8 cellular contexts compared by ENCODE assay signal in genomic region chr6:42984924-42985475, GRCh38. TPM values are rescaled to one million over a fixed set of nuclear protein-coding genes. Genes with fewer than 3 reads are reported as not detected.
DNase-seq lines count a peak whose midpoint lies in the region; ATAC-seq and TF ChIP-seq lines count a peak whose summit lies in the region.

No MANE protein-coding gene starts in this region.

- H3K4me3 ChIP-seq in PC-3 (ENCODE audit: low read length) (peak overlapping the region; percentile 82), choroid plexus epithelial cell (ENCODE audit: low read depth, low read length) (peak overlapping the region; percentile 87), aorta (ENCODE audit: low read length in 2 of 2) (peak overlapping the region; percentile 65 to 68)

- H3K36me3 Mint-ChIP-seq in mesothelial cell of epicardium: peaks cover 7% of the 10 kb centered on the region

- H3K79me2 ChIP-seq in PC-3 (ENCODE audit: low read length): peaks cover 30% of the 10 kb centered on the region

- peak overlapping the region; percentile 77 for H2AFZ ChIP-seq in PC-3 (ENCODE audit: low read length)

- TSS peak; percentile 24 for BruUV-seq in PC-3 (replicated peaks; lab: Mats Ljungman, UMichigan)

- no peaks in the 10 kb centered on the region for H3K27me3 ChIP-seq in PC-3 (ENCODE audit: low read length)
- no peaks in the 10 kb centered on the region for H3K27me3 ChIP-seq in aorta (ENCODE audit: control insufficient read depth in 1 of 2, insufficient read depth in 2 of 2, low read length in 1 of 2)

- in situ Hi-C loops in G401 (cut with HindIII; ENCODE audit: low sequenced_read_pairs): no loop called here

- H3K9me3 ChIP-seq in PC-3 (ENCODE audit: low read length) (no peaks in the 10 kb centered on the region), aorta (ENCODE audit: control insufficient read depth, low read length) (no peaks in the 10 kb centered on the region)

- 10% methylated on average over 12 to 13 of the region's 13 CpGs for WGBS in aorta, 2 donors

- peak overlapping the region; percentile 82 for H3K9ac ChIP-seq in PC-3 (ENCODE audit: low read length)

- intact Hi-C loops in PC-3 (cut with micrococcal nuclease): loop anchor here (2.0 to 5.0 kb wide), 2 partner anchors 30 to 83 kb away; partner anchors contain the start of gene KLHDC3
- intact Hi-C loops in aorta (cut with DNase I): no loop called here

- H3K4me1 Mint-ChIP-seq in mesothelial cell of epicardium: peaks cover 27% of the 10 kb centered on the region

- H3K27ac Mint-ChIP-seq in mesothelial cell of epicardium: peak overlapping the region; percentile 89

- no peaks in the 10 kb centered on the region for H3K27me3 Mint-ChIP-seq in mesothelial cell of epicardium (ENCODE audit: low read depth)

- TF ChIP-seq CTCF in PC-3 (conservative IDR thresholded peaks at IDR 0.05; ENCODE audit: low read depth, low read length): no peak
- TF ChIP-seq CTCF in choroid plexus epithelial cell (conservative IDR thresholded peaks at IDR 0.05; ENCODE audit: low read depth, low read length): no peak
- no peak for TF ChIP-seq CTCF in mesothelial cell of epicardium (IDR thresholded peaks at IDR 0.05; ENCODE audit: unreplicated experiment)

- H4K20me1 ChIP-seq in PC-3 (ENCODE audit: low read length): no peaks in the 10 kb centered on the region

- no peaks in the 10 kb centered on the region for H3K9me2 ChIP-seq in PC-3 (replicated peaks; ENCODE audit: low read length)

- H3K4me2 ChIP-seq in PC-3 (ENCODE audit: low read length): peak overlapping the region; percentile 83

- no peaks in the 10 kb centered on the region for H3K9me3 Mint-ChIP-seq in mesothelial cell of epicardium

- ATAC-seq in PC-3 (no peak), aorta (ENCODE audit: low FRiP score) (no peak), GM21526 (IDR thresholded peaks at IDR 0.05; ENCODE audit: low FRiP score, unreplicated experiment) (no peak), HG03565 (IDR thresholded peaks at IDR 0.05; ENCODE audit: unreplicated experiment) (no peak)

- POLR2A ChIA-PET in PC-3 (lab: Charles Lee; ENCODE audit: unreplicated experiment): interaction anchor here (1.0 to 1.1 kb wide), 2 partner anchors 56 to 202 kb away, joined by 3 to 4 read pairs; partner anchors contain the start of gene CNPY3

- DNase-seq in G401 (ENCODE audit: low spot score): peak; percentile 27
- DNase-seq in PC-3: peak; percentile 30
- peak; percentile 29 for DNase-seq in choroid plexus epithelial cell (ENCODE audit: low read depth)
- no peak for DNase-seq in mesothelial cell of epicardium (ENCODE audit: low spot score in 2 of 2, unreplicated experiment in 2 of 2)
- no peak for DNase-seq in aorta
- DNase-seq in COLO668 (lab: John Stamatoyannopoulos, UW; ENCODE audit: unreplicated experiment): no peak

- H3K4me3 Mint-ChIP-seq in mesothelial cell of epicardium: peak overlapping the region; percentile 84

- no peak overlapping the region for H3K27ac ChIP-seq in PC-3 (ENCODE audit: low read length)
- H3K27ac ChIP-seq in aorta (ENCODE audit: low read depth in 1 of 2, low read length in 2 of 2): peak overlapping the region in 1 of 2 donors; percentile 70

- no peaks in the 10 kb centered on the region for H3F3A ChIP-seq in PC-3 (ENCODE audit: low read length, unreplicated experiment)

- peaks cover 25% of the 10 kb centered on the region for H3K4me1 ChIP-seq in PC-3 (ENCODE audit: insufficient read depth, low read length)
- H3K4me1 ChIP-seq in aorta (ENCODE audit: control insufficient read depth in 1 of 2, insufficient read depth in 2 of 2, low read length in 2 of 2): no peaks in the 10 kb centered on the region

- CTCF ChIA-PET in PC-3 (lab: Charles Lee): no interaction called here

- H3K36me3 ChIP-seq in PC-3 (ENCODE audit: low read depth, low read length): peaks cover 7% of the 10 kb centered on the region
- peaks cover 0 to 2% of the 10 kb centered on the region in 2 donors for H3K36me3 ChIP-seq in aorta (ENCODE audit: control insufficient read depth in 1 of 2, insufficient read depth in 2 of 2, low read length in 1 of 2)

RNA-seq across cellular contexts. Expression of gene PPP2R5D, which starts 0.6 kb away (rescaled TPM):
- 64.8 and 71.0 TPM in 2 replicates for total RNA-seq in G401 (2014; rRNA removed; shearing (Covaris generic))
- 54.1 and 55.6 TPM in 2 replicates for total RNA-seq in PC-3 (2014; rRNA removed)
- 45.1 to 46.3 TPM (median 46.2 TPM) in 3 replicates for total RNA-seq in mesothelial cell of epicardium
- 10 to 100 TPM; 22.9 to 31.7 TPM for total RNA-seq in aorta
- 10 to 100 TPM; 20.3 to 31.5 TPM for polyA plus RNA-seq in aorta

RNA-seq across cellular contexts. Expression of gene PEX6, which starts 6.0 kb away (rescaled TPM):
- 14.1 and 19.2 TPM in 2 replicates for total RNA-seq in G401 (2014; rRNA removed; shearing (Covaris generic))
- 35.9 and 40.8 TPM in 2 replicates for total RNA-seq in PC-3 (2014; rRNA removed)
- total RNA-seq in mesothelial cell of epicardium: 31.2 to 32.9 TPM (median 32.3 TPM) in 3 replicates
- 10 to 100 TPM; 11.7 to 16.1 TPM for total RNA-seq in aorta
- polyA plus RNA-seq in aorta: 10 to 100 TPM; 13.8 to 22.0 TPM

RNA-seq across cellular contexts. Expression of gene GNMT, which starts 24.4 kb away (rescaled TPM):
- 0.75 TPM in 1 of 2 replicates, not detected in the other for total RNA-seq in G401 (2014; rRNA removed; shearing (Covaris generic))
- 0.47 and 1.2 TPM in 2 replicates for total RNA-seq in PC-3 (2014; rRNA removed)
- 1.2 to 1.7 TPM (median 1.4 TPM) in 3 replicates for total RNA-seq in mesothelial cell of epicardium
- 1 to 10 TPM in 1 of 2 donors, under 1 TPM in 1; 0.88 to 1.2 TPM for total RNA-seq in aorta
- polyA plus RNA-seq in aorta: 1 to 10 TPM in 1 of 2 donors, not detected in 1; 1.2 TPM

RNA-seq across cellular contexts. Expression of gene MEA1, which starts 28.7 kb away (rescaled TPM):
- total RNA-seq in G401 (2014; rRNA removed; shearing (Covaris generic)): 77.0 and 78.3 TPM in 2 replicates
- total RNA-seq in PC-3 (2014; rRNA removed): 131 and 146 TPM in 2 replicates
- 56.3 to 64.2 TPM (median 60.1 TPM) in 3 replicates for total RNA-seq in mesothelial cell of epicardium
- total RNA-seq in aorta: 10 to 100 TPM; 44.5 to 44.6 TPM
- polyA plus RNA-seq in aorta: 100 to 1,000 TPM in 1 of 2 donors, 10 to 100 TPM in 1; 93.5 to 110 TPM

RNA-seq across cellular contexts. Expression of gene KLHDC3, which starts 29.0 kb away (rescaled TPM):
- 131 and 136 TPM in 2 replicates for total RNA-seq in G401 (2014; rRNA removed; shearing (Covaris generic))
- total RNA-seq in PC-3 (2014; rRNA removed): 68.9 and 76.0 TPM in 2 replicates
- total RNA-seq in mesothelial cell of epicardium: 88.3 to 97.3 TPM (median 95.1 TPM) in 3 replicates
- 10 to 100 TPM; 55.7 to 61.7 TPM for total RNA-seq in aorta
- 10 to 100 TPM; 74.6 to 95.9 TPM for polyA plus RNA-seq in aorta

Comparison
In these comparisons a context has a peak if more than half of its experiments do, and no peak if none do; other contexts are left out.
1. DNase-seq: peak in G401 (single experiment), PC-3 (single experiment) and choroid plexus epithelial cell (single experiment); none in mesothelial cell of epicardium (0 of 2), aorta (0 of 2) and COLO668 (single experiment).
2. Peak in every context shown above with its lines, with median percentiles within 50 percentile points of each other: H3K4me3 ChIP-seq.